Comparison of ENCODE assay signal across 9 cellular contexts in genomic region chr7:69412331-69413146, GRCh38.
A peak's percentile ranks its signal among the peaks of the same experiment; 100 is the strongest.
DNase-seq lines count a peak whose midpoint lies in the region; ATAC-seq and TF ChIP-seq lines count a peak whose summit lies in the region.
"Had no signal": no experiment of that assay in that cellular context is flagged by ENCODE, and none has a peak within 500 bp of the region (broad histone marks: within the 10 kb centered on the region; RNA-seq: fewer than 3 reads in every experiment).

No MANE protein-coding gene starts in this region.

- no peaks in the 10 kb centered on the region for H3K79me2 ChIP-seq in OCI-LY7 (ENCODE audit: insufficient read depth, low read depth, low read length)

- no peak for TF ChIP-seq CTCF in OCI-LY7 (conservative IDR thresholded peaks at IDR 0.05; ENCODE audit: low read length)

- peak overlapping the region; percentile 7; the same call in 1 of the 2 replicates for H3K4me2 ChIP-seq in OCI-LY7 (ENCODE audit: low read length)

- DNase-seq in EH (ENCODE audit: low read depth): peak; percentile 76
- DNase-seq in OCI-LY7 (ENCODE audit: low spot score): peak; percentile 51
- DNase-seq in left ventricle myocardium superior: peak; percentile 51
- DNase-seq in ureter (ENCODE audit: low spot score): peak; percentile 82
- DNase-seq in inferior parietal cortex (ENCODE audit: extremely low spot score): no peak
- no peak for DNase-seq in activated CD4-positive, CD25-positive, alpha-beta regulatory T cell treated with anti-CD3 and anti-CD28 coated beads, Interleukin-2, amount 50 U/mL, for 72 hours
- DNase-seq in NCI-H2227 (lab: John Stamatoyannopoulos, UW; ENCODE audit: unreplicated experiment): no peak

- H3K36me3 ChIP-seq in OCI-LY7 (ENCODE audit: insufficient read depth, low read length): no peaks in the 10 kb centered on the region

- peaks cover 9% of the 10 kb centered on the region; the same call in 1 of the 2 replicates for H3K9me3 ChIP-seq in OCI-LY7 (ENCODE audit: low read length)

- no peaks in the 10 kb centered on the region for H3K9me2 ChIP-seq in OCI-LY7 (ENCODE audit: insufficient read depth, low read length)

- BruUV-seq in OCI-LY7 (replicated peaks; lab: Mats Ljungman, UMichigan): no TSS peak

- ATAC-seq in GM21717 (IDR thresholded peaks at IDR 0.05; ENCODE audit: unreplicated experiment) (peak; percentile 91), left ventricle myocardium superior (peak; percentile 95)

- 0 out of 2 replicates have a peak overlapping the region, but pooled peaks have one; percentile 40 for H2AFZ ChIP-seq in OCI-LY7 (ENCODE audit: low read length)

- no peaks in the 10 kb centered on the region for H4K20me1 ChIP-seq in OCI-LY7 (ENCODE audit: insufficient read depth, low read length)

- intact Hi-C loops in OCI-LY7 (cut with micrococcal nuclease; ENCODE audit: unreplicated experiment): no loop called here
- intact Hi-C loops in left ventricle myocardium superior (cut with micrococcal nuclease): no loop called here

- CTCF ChIA-PET in OCI-LY7 (lab: Charles Lee; ENCODE audit: unreplicated experiment): interaction anchor here (1.0 kb wide), 1 partner anchor 366 kb away, joined by 3 read pairs; no protein-coding TSS in a partner anchor

- peaks cover 4% of the 10 kb centered on the region for H3K4me1 ChIP-seq in OCI-LY7 (ENCODE audit: insufficient read depth, low read length, poor library complexity, severe bottlenecking)

- POLR2A ChIA-PET in OCI-LY7 (lab: Charles Lee): interaction anchor here (0.6 to 1.1 kb wide), 3 partner anchors 12 to 182 kb away, joined by 3 to 5 read pairs (median 4); no protein-coding TSS in a partner anchor

- H3K27ac ChIP-seq in OCI-LY7 (ENCODE audit: low read depth, low read length, poor library complexity, severe bottlenecking): no peak overlapping the region

- H3K4me3 ChIP-seq in OCI-LY7 (ENCODE audit: low read depth, low read length, poor library complexity, severe bottlenecking): no peak overlapping the region
- H3K4me3 ChIP-seq: lung had no signal

Comparison
In these comparisons a context has a peak if more than half of its experiments do, and no peak if none do; other contexts are left out.
1. DNase-seq: peak in EH (single experiment), OCI-LY7 (single experiment), left ventricle myocardium superior (single experiment) and ureter (single experiment); none in inferior parietal cortex (single experiment), activated CD4-positive, CD25-positive, alpha-beta regulatory T cell treated with anti-CD3 and anti-CD28 coated beads, Interleukin-2, amount 50 U/mL, for 72 hours (single experiment) and NCI-H2227 (single experiment).